1 cellular context compared by ENCODE assay signal in the genomic region with DNA sequence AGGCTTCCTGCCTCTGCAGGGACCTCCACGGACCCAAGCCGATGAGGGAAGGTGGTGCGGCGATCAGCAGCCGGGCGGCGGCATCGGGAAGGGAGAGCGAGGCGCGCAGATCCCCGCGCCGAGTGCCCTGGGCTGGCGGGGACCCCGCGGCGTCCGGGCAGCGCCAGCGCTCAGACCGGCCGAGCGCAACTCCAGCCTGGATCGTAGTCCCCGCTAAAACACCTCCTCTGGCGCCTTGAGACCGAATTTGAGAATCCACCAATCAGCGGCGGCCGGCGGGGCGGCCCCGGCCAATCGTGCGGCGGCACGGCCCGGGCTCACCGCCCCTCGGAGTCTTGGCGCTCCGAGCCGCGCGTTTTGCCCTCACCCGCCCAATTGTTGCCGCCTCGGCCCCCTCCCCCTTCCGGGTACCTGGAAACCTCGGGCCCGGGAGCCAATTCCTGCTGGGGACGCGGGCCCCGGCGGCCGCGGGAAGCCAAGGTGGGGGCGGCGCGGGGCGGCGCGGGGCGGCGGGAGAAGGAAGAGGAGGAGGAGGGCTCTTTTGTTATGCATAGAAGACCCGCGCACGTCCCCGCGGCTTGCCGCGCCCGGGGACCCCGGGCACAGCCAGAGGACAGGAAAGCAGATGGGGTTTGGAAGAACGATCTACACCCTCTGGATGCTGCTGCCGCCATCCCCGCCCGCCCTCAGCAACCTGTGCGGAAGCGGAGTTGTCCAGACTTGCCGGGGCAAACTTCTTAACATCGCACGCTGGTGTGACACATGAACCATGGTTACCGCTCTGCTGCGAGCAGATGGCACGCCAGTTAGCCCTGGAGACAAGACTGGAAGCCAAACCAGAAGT.
TF ChIP-seq lines count a peak whose summit lies in the region.

A gene with protein sequence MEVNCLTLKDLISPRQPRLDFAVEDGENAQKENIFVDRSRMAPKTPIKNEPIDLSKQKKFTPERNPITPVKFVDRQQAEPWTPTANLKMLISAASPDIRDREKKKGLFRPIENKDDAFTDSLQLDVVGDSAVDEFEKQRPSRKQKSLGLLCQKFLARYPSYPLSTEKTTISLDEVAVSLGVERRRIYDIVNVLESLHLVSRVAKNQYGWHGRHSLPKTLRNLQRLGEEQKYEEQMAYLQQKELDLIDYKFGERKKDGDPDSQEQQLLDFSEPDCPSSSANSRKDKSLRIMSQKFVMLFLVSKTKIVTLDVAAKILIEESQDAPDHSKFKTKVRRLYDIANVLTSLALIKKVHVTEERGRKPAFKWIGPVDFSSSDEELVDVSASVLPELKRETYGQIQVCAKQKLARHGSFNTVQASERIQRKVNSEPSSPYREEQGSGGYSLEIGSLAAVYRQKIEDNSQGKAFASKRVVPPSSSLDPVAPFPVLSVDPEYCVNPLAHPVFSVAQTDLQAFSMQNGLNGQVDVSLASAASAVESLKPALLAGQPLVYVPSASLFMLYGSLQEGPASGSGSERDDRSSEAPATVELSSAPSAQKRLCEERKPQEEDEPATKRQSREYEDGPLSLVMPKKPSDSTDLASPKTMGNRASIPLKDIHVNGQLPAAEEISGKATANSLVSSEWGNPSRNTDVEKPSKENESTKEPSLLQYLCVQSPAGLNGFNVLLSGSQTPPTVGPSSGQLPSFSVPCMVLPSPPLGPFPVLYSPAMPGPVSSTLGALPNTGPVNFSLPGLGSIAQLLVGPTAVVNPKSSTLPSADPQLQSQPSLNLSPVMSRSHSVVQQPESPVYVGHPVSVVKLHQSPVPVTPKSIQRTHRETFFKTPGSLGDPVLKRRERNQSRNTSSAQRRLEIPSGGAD (minus strand): TSS at position 209 of the 844 bp plus-strand sequence. CDS start 934 bp downstream, outside the sequence.

TF ChIP-seq in GM12878, 131 proteins besides CTCF, POLR2A, EP300 and RAD21 (continued from another document):
- TF ChIP-seq CEBPB (IDR thresholded peaks at IDR 0.05; ENCODE audit: borderline replicate concordance in 1 of 2, low read depth in 2 of 2, low read length in 2 of 2) (no peak), RCOR1 (conservative IDR thresholded peaks at IDR 0.05; ENCODE audit: low read depth, low read length) (no peak), TAF1 (IDR thresholded peaks at IDR 0.05; ENCODE audit: borderline replicate concordance, low read depth, low read length) (peak; percentile 55; the same call in 1 of the 2 replicates), HCFC1 (IDR thresholded peaks at IDR 0.05; ENCODE audit: low read length) (no peak), LARP7 (IDR thresholded peaks at IDR 0.05) (0 out of 2 replicates have a peak, but pooled peaks have one; percentile 34), ZNF217 (IDR thresholded peaks at IDR 0.05) (0 out of 2 replicates have a peak, but pooled peaks have one; percentile 43), ATF7 (IDR thresholded peaks at IDR 0.05; ENCODE audit: low read depth) (no peak), RFX5 (IDR thresholded peaks at IDR 0.05; ENCODE audit: low read depth, low read length) (0 out of 2 replicates have a peak, but pooled peaks have one; percentile 58)
- TF ChIP-seq, protein P1, sequence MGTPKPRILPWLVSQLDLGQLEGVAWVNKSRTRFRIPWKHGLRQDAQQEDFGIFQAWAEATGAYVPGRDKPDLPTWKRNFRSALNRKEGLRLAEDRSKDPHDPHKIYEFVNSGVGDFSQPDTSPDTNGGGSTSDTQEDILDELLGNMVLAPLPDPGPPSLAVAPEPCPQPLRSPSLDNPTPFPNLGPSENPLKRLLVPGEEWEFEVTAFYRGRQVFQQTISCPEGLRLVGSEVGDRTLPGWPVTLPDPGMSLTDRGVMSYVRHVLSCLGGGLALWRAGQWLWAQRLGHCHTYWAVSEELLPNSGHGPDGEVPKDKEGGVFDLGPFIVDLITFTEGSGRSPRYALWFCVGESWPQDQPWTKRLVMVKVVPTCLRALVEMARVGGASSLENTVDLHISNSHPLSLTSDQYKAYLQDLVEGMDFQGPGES (IDR thresholded peaks at IDR 0.05) = peak; percentile 48; the same call in 1 of the 2 replicates
